Comparison of ENCODE assay signal across 14 cellular contexts in the genomic region with DNA sequence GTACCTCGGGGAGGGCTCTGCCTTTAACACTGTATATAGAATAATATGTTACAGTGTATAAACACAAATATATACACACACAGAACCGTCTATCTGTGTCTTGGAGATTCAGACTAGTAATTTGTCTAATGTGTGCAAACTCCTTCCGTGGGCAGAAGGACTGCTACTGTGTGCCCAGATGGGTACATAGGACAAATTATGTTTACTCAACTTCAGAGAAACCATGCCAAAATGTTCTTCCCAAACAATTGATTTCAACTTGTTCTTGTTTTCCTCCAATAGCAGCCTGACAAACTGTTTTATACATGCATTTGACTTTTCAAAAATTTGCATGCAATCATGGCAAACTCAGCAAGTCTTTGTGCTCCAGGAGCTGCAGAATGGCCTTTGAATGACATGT.
A peak's percentile ranks its signal among the peaks of the same experiment; 100 is the strongest.
DNase-seq lines count a peak whose midpoint lies in the region; ATAC-seq and TF ChIP-seq lines count a peak whose summit lies in the region.
"Had no signal": no experiment of that assay in that cellular context is flagged by ENCODE, and none has a peak within 500 bp of the region (broad histone marks: within the 10 kb centered on the region; RNA-seq: fewer than 3 reads in every experiment).

No MANE protein-coding gene starts in this region.

- BruUV-seq in IMR-90 (replicated peaks; lab: Mats Ljungman, UMichigan) = no TSS peak

- in situ Hi-C loops in IMR-90 (cut with MboI; ENCODE audit: low sequenced_read_pairs) = no loop called here

- H4K20me1 ChIP-seq in IMR-90 (ENCODE audit: insufficient read depth, low read length) = no peaks in the 10 kb centered on the region; the same call in 1 of the 2 replicates

- H3K23ac ChIP-seq in IMR-90 (ENCODE audit: low read depth, low read length) (no peak overlapping the region), mesenchymal stem cell (ENCODE audit: low read length in 2 of 2) (no peak overlapping the region)

- H2AK9ac ChIP-seq in IMR-90 (replicated peaks; ENCODE audit: low read depth, low read length, poor library complexity) = no peak overlapping the region

- peaks cover 3% of the 10 kb centered on the region; the same call in 1 of the 2 replicates for H3K9me1 ChIP-seq in IMR-90 (ENCODE audit: insufficient read depth, low read length)

- no peak overlapping the region for H2BK120ac ChIP-seq in IMR-90 (ENCODE audit: low read depth, low read length)
- H2BK120ac ChIP-seq in mesenchymal stem cell (ENCODE audit: low read depth, low read length) = no peak overlapping the region

- H3K9ac ChIP-seq in IMR-90 (ENCODE audit: low read depth, low read length) (no peak overlapping the region), mesenchymal stem cell (ENCODE audit: low read length) (no peak overlapping the region)
- H3K9ac ChIP-seq: GM23248 had no signal

- H3K4me2 ChIP-seq in IMR-90 (ENCODE audit: low read depth, low read length) (no peak overlapping the region), mesenchymal stem cell (ENCODE audit: low read length, poor library complexity, severe bottlenecking) (no peak overlapping the region)

- H4K8ac ChIP-seq in IMR-90 (ENCODE audit: low read depth in 2 of 2, low read length in 2 of 2) (no peak overlapping the region), mesenchymal stem cell (ENCODE audit: low read length) (no peak overlapping the region)

- no peak overlapping the region for H2BK15ac ChIP-seq in IMR-90 (ENCODE audit: low read depth, low read length)
- no peak overlapping the region for H2BK15ac ChIP-seq in mesenchymal stem cell (ENCODE audit: low read depth, poor library complexity, severe bottlenecking)

- no peak overlapping the region for H4K91ac ChIP-seq in IMR-90 (ENCODE audit: insufficient read depth, low read depth, low read length)
- H4K91ac ChIP-seq in mesenchymal stem cell (ENCODE audit: low read length) = no peak overlapping the region

- no peak overlapping the region for H2BK20ac ChIP-seq in IMR-90 (ENCODE audit: low read depth, low read length)

- H3K27ac ChIP-seq in IMR-90 (ENCODE audit: insufficient read depth, low read length) = no peak overlapping the region
- H3K27ac ChIP-seq in VCaP = peak overlapping the region; percentile 40
- peak overlapping the region in 58 of 59 donors; percentile 41 to 98 (median 92) for H3K27ac ChIP-seq in dorsolateral prefrontal cortex
- H3K27ac ChIP-seq in substantia nigra (ENCODE audit: low read depth, low read length, poor library complexity, severe bottlenecking) = peak overlapping the region; percentile 78
- H3K27ac ChIP-seq in mesenchymal stem cell (ENCODE audit: low read length, poor library complexity, severe bottlenecking) = no peak overlapping the region
- H3K27ac ChIP-seq: GM23248 had no signal

- no peak overlapping the region for H2AK5ac ChIP-seq in IMR-90 (ENCODE audit: low read depth, low read length)
- no peak overlapping the region for H2AK5ac ChIP-seq in mesenchymal stem cell (ENCODE audit: low read length, severe bottlenecking)

- no peak overlapping the region for H3K56ac ChIP-seq in IMR-90 (ENCODE audit: extremely low read depth, insufficient read depth, low read length)

- DNase-seq in IMR-90 (no peak), dorsolateral prefrontal cortex (no peak), substantia nigra (lab: John Stamatoyannopoulos, UW) (no peak), mesenchymal stem cell (no peak), NCI-H2171 treated with DMSO at 0.1 percent for 48 hours (lab: John Stamatoyannopoulos, UW) (no peak)
- DNase-seq in activated naive CD4-positive, alpha-beta T cell treated with Interleukin-2 at 50 U/mL for 16 hours = no peak
- DNase-seq: ACHN; BE2C; C1 segment of cervical spinal cord; Caco-2; CD4-positive, alpha-beta T cell; GM23248 had no signal

- H3K9me3 ChIP-seq in IMR-90 (ENCODE audit: control insufficient read depth, insufficient read depth, low read length) = no peaks in the 10 kb centered on the region
- H3K9me3 ChIP-seq in mesenchymal stem cell (ENCODE audit: control insufficient read depth, low read length) = no peaks in the 10 kb centered on the region
- H3K9me3 ChIP-seq: BE2C, Caco-2, HAP-1 had no signal

- H3K36me3 ChIP-seq in IMR-90 (ENCODE audit: control insufficient read depth, insufficient read depth, low read length) (no peaks in the 10 kb centered on the region), mesenchymal stem cell (ENCODE audit: control insufficient read depth in 1 of 2, insufficient read depth in 2 of 2, low read depth in 1 of 2, low read length in 2 of 2) (no peaks in the 10 kb centered on the region)
- H3K36me3 ChIP-seq: BE2C, HAP-1 had no signal

- no peak for TF ChIP-seq RAD21 in IMR-90 (IDR thresholded peaks at IDR 0.05; ENCODE audit: low read length)

- H3K4me3 ChIP-seq in IMR-90 (ENCODE audit: insufficient read depth, low read depth, low read length) (no peak overlapping the region), dorsolateral prefrontal cortex (no peak overlapping the region), mesenchymal stem cell (ENCODE audit: insufficient read depth in 1 of 2, low read depth in 1 of 2, low read length in 2 of 2) (no peak overlapping the region)
- H3K4me3 ChIP-seq: GM23248, HAP-1 had no signal

- H2AFZ ChIP-seq in IMR-90 (replicated peaks; ENCODE audit: low read length, poor library complexity) = no peak overlapping the region
- no peak overlapping the region for H2AFZ ChIP-seq in mesenchymal stem cell (ENCODE audit: low read depth, low read length)
- H2AFZ ChIP-seq: GM23248 had no signal

- H3K4ac ChIP-seq in IMR-90 (ENCODE audit: low read depth, low read length) (no peak overlapping the region), mesenchymal stem cell (ENCODE audit: low read depth in 1 of 2, low read length in 2 of 2) (no peak overlapping the region)

- no peak for ATAC-seq in IMR-90 (ENCODE audit: low read depth)

- dilution Hi-C loops in IMR-90 (cut with HindIII; ENCODE audit: low sequenced_read_pairs, unreplicated experiment) = no loop called here

- TF ChIP-seq CTCF in IMR-90 (conservative IDR thresholded peaks at IDR 0.05; ENCODE audit: low read depth, low read length) (no peak), VCaP (conservative IDR thresholded peaks at IDR 0.05) (no peak), dorsolateral prefrontal cortex (IDR thresholded peaks at IDR 0.05 in 54 of 56, conservative IDR thresholded peaks at IDR 0.05 in 2 of 56; ENCODE audit: low read depth in 1 of 56, partially characterized antibody in 56 of 56) (no peak)

- 0 out of 2 replicates have a peak overlapping the region, but pooled peaks have one; percentile 35 for H3K14ac ChIP-seq in IMR-90 (replicated peaks; ENCODE audit: low read depth, low read length)
- no peak overlapping the region for H3K14ac ChIP-seq in mesenchymal stem cell (ENCODE audit: low read length in 2 of 2)

- CTCF ChIA-PET in IMR-90 (lab: Yijun Ruan, JAX) = no interaction called here

- H3K79me1 ChIP-seq in IMR-90 (ENCODE audit: low read depth in 1 of 2, low read length in 2 of 2) (peaks cover 0 to 19% of the 10 kb centered on the region in 2 experiments; a peak in 2 of 4 replicates), mesenchymal stem cell (replicated peaks; ENCODE audit: low read length, poor library complexity, severe bottlenecking) (peaks cover 24% of the 10 kb centered on the region)

- H2BK12ac ChIP-seq in mesenchymal stem cell (ENCODE audit: low read length in 2 of 2) = no peak overlapping the region

- no peak for TF ChIP-seq POLR2A in IMR-90 (IDR thresholded peaks at IDR 0.05; ENCODE audit: low read depth, low read length)

- POLR2A ChIA-PET in IMR-90 (lab: Charles Lee; ENCODE audit: unreplicated experiment) = no interaction called here

- WGBS in IMR-90 (ENCODE audit: extremely low coverage in 2 of 2, insufficient read length in 1 of 2), 2 experiments = no CpG with 5 or more reads among the region's 3 CpGs
- 42% methylated on average over 2 of the region's 3 CpGs for WGBS in mesenchymal stem cell

- intact Hi-C loops in IMR-90 (cut with micrococcal nuclease) (no loop called here), dorsolateral prefrontal cortex (cut with DNase I) (no loop called here)

- H3K27me3 ChIP-seq in IMR-90 (ENCODE audit: control insufficient read depth, insufficient read depth, low read length) = no peaks in the 10 kb centered on the region
- no peaks in the 10 kb centered on the region for H3K27me3 ChIP-seq in dorsolateral prefrontal cortex
- H3K27me3 ChIP-seq in mesenchymal stem cell (ENCODE audit: control insufficient read depth in 1 of 2, insufficient read depth in 1 of 2, low read length in 2 of 2) = no peaks in the 10 kb centered on the region
- H3K27me3 ChIP-seq: BE2C had no signal

- no peak overlapping the region for H3K18ac ChIP-seq in IMR-90 (ENCODE audit: low read depth, low read length)
- no peak overlapping the region for H3K18ac ChIP-seq in mesenchymal stem cell (ENCODE audit: low read depth in 1 of 2, low read length in 2 of 2)

- peaks cover 11% of the 10 kb centered on the region for H3K4me1 ChIP-seq in IMR-90 (ENCODE audit: control insufficient read depth, insufficient read depth, low read length)
- peaks cover 1% of the 10 kb centered on the region for H3K4me1 ChIP-seq in mesenchymal stem cell (ENCODE audit: control insufficient read depth, insufficient read depth, low read depth, low read length)
- H3K4me1 ChIP-seq: BE2C had no signal

- H4K5ac ChIP-seq in IMR-90 (ENCODE audit: low read depth, low read length) = no peak overlapping the region; the same call in 1 of the 2 replicates

- no peak overlapping the region for H2BK5ac ChIP-seq in IMR-90 (ENCODE audit: low read depth, low read length, poor library complexity, severe bottlenecking)
- no peak overlapping the region for H2BK5ac ChIP-seq in mesenchymal stem cell (ENCODE audit: low read depth, low read length, poor library complexity, severe bottlenecking)

TF ChIP-seq in IMR-90, 13 proteins besides CTCF, POLR2A, EP300 and RAD21 (continues in another document):
- no peak for TF ChIP-seq SMC3 (IDR thresholded peaks at IDR 0.05; ENCODE audit: low read depth, low read length)
- TF ChIP-seq FOS (IDR thresholded peaks at IDR 0.05; ENCODE audit: low read depth, low read length) = no peak
- TF ChIP-seq CEBPB (IDR thresholded peaks at IDR 0.05; ENCODE audit: low read depth, low read length) = no peak
- no peak for TF ChIP-seq ELK1 (IDR thresholded peaks at IDR 0.05; ENCODE audit: borderline replicate concordance, low read depth, low read length)
- no peak for TF ChIP-seq BHLHE40 (IDR thresholded peaks at IDR 0.05; ENCODE audit: low read depth, low read length)

Comparison
In these comparisons a context has a peak if more than half of its experiments do, and no peak if none do; other contexts are left out.
1. H3K27ac ChIP-seq: peak in VCaP (single experiment), dorsolateral prefrontal cortex (58 of 59) and substantia nigra (single experiment); none in IMR-90 (single experiment) and mesenchymal stem cell (single experiment).